19 cellular contexts compared by ENCODE assay signal in the genomic region with DNA sequence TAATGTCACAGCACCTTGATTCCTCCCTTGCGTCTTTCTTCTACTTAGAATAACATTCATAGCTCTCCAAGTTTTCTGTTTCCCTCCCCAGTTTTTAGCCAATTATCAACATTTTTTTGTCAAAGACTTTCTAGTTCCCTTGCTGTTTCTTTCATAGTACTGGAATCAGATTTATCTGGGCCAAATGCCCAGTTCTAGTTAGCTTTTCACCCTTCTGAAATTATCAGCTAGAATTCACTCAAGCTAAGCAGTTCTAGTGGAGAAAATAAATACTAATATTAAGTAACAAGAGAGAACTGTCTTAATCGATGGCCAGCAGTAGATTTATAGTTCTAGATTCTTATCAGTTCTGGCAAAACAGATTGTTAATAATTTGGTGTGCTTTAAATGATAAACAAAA. TPM values are rescaled to one million over a fixed set of nuclear protein-coding genes. Genes with fewer than 3 reads are reported as not detected.
DNase-seq lines count a peak whose midpoint lies in the region; ATAC-seq, FAIRE-seq and TF ChIP-seq lines count a peak whose summit lies in the region.
"Had no signal": no experiment of that assay in that cellular context is flagged by ENCODE, and none has a peak within 500 bp of the region (broad histone marks: within the 10 kb centered on the region; RNA-seq: fewer than 3 reads in every experiment).

No MANE protein-coding gene starts in this region.

- no peak for TF ChIP-seq CTCF in A549 (IDR thresholded peaks at IDR 0.05)
- no peak for TF ChIP-seq CTCF in ascending aorta (IDR thresholded peaks at IDR 0.05)
- TF ChIP-seq CTCF in fibroblast of lung (conservative IDR thresholded peaks at IDR 0.05 in 1 of 2, IDR thresholded peaks at IDR 0.05 in 1 of 2; ENCODE audit: low read depth in 1 of 2, low read length in 2 of 2) = no peak

- POLR2A ChIA-PET in A549 (lab: Yijun Ruan, JAX) = no interaction called here

- intact Hi-C loops in ascending aorta (cut with DNase I) = loop anchor here (5.0 to 10.0 kb wide), 2 partner anchors 35 to 273 kb away; a partner anchor contains a TSS

- H3K9me3 ChIP-seq in A549 (no peaks in the 10 kb centered on the region), ascending aorta (no peaks in the 10 kb centered on the region), fibroblast of lung (ENCODE audit: control insufficient read depth, insufficient read depth, low read depth, low read length) (no peaks in the 10 kb centered on the region)
- H3K9me3 ChIP-seq: pancreas had no signal

- 64% methylated on average over 2 of the region's 2 CpGs for WGBS in A549 (ENCODE audit: missing lambda C conversion rate)

- peaks cover 59% of the 10 kb centered on the region for H3K4me1 ChIP-seq in A549
- H3K4me1 ChIP-seq in ascending aorta = peaks cover 15 to 76% of the 10 kb centered on the region in 2 donors
- H3K4me1 ChIP-seq in fibroblast of lung (ENCODE audit: control insufficient read depth, extremely low read depth, insufficient read depth, low read length) = peaks cover 29% of the 10 kb centered on the region

- H3K36me3 ChIP-seq in ascending aorta = no peaks in the 10 kb centered on the region
- H3K36me3 ChIP-seq in fibroblast of lung (ENCODE audit: control insufficient read depth, insufficient read depth, low read length) = no peaks in the 10 kb centered on the region
- H3K36me3 ChIP-seq: pancreas had no signal

- H3K27me3 ChIP-seq in ascending aorta (no peaks in the 10 kb centered on the region), fibroblast of lung (ENCODE audit: control insufficient read depth, insufficient read depth, low read length) (no peaks in the 10 kb centered on the region)
- H3K27me3 ChIP-seq: pancreas had no signal

- no peaks in the 10 kb centered on the region for H4K20me1 ChIP-seq in fibroblast of lung (ENCODE audit: control insufficient read depth, extremely low read depth, insufficient read depth, low read length)

- FAIRE-seq in A549 (lab: Jason Lieb, UNC) = no peak
- FAIRE-seq: pancreas had no signal

- DNase-seq in A549 (ENCODE audit: low read depth in 1 of 2, low spot score in 1 of 2) (no peak), ascending aorta (ENCODE audit: low spot score in 2 of 2) (no peak), fibroblast of lung (ENCODE audit: low read depth in 2 of 2) (peak; percentile 65 to 80), pons (ENCODE audit: low spot score) (peak; percentile 17), NCI-H524 (lab: John Stamatoyannopoulos, UW) (no peak), NCI-H1694 (lab: John Stamatoyannopoulos, UW) (no peak)
- no peak for DNase-seq in activated naive CD4-positive, alpha-beta T cell treated with anti-CD3 and anti-CD28 coated beads, Interleukin-2, amount 50 U/mL, for 16 hours
- DNase-seq in effector CD8-positive, alpha-beta T cell (lab: John Stamatoyannopoulos, UW) = no peak
- DNase-seq: activated CD8-positive, alpha-beta T cell treated with anti-CD3 and anti-CD28 coated beads, Interleukin-2, amount 10 ng/mL, durations not matched to agents 7 days and 5 days; effector memory CD8-positive, alpha-beta T cell; glutamatergic neuron; islet precursor cell; Kasumi-1; NCI-H187; NCI-H69; pancreas; stimulated activated CD4-positive, alpha-beta T cell treated with anti-CD3 and anti-CD28 coated beads, Interleukin-12 subunit alpha, Interleukin-12 subunit beta, amount 100 ng/mL, for 4 hours had no signal

- no peak overlapping the region for H3K9ac ChIP-seq in fibroblast of lung (ENCODE audit: insufficient read depth, low read length)

- CTCF ChIA-PET in A549 (lab: Yijun Ruan, JAX) = interaction anchor here (1.0 to 1.5 kb wide), 4 partner anchors 12 to 169 kb away, joined by 3 to 5 read pairs (median 3); no protein-coding TSS in a partner anchor

- no peaks in the 10 kb centered on the region for H3K79me2 ChIP-seq in fibroblast of lung (ENCODE audit: control insufficient read depth, insufficient read depth, low read length)

- no peak overlapping the region for H2AFZ ChIP-seq in fibroblast of lung (ENCODE audit: low read length)

- TF ChIP-seq EP300 in A549 (IDR thresholded peaks at IDR 0.05) = no peak

- peak overlapping the region; percentile 51 to 68; a peak in 5 of 6 replicates for H3K27ac ChIP-seq in A549
- peak overlapping the region; percentile 89 to 93 for H3K27ac ChIP-seq in ascending aorta
- peak overlapping the region; percentile 61 for H3K27ac ChIP-seq in fibroblast of lung (ENCODE audit: insufficient read depth, low read length)
- H3K27ac ChIP-seq: VCaP had no signal

- TF ChIP-seq POLR2A in A549 (IDR thresholded peaks at IDR 0.05; ENCODE audit: low read length) = no peak

- H3K4me2 ChIP-seq in A549 (peak overlapping the region; percentile 13; the same call in 1 of the 3 replicates), fibroblast of lung (ENCODE audit: extremely low read depth, insufficient read depth, low read length) (peak overlapping the region; percentile 33)

- TF ChIP-seq RAD21 in A549 (conservative IDR thresholded peaks at IDR 0.05 in 1 of 2, IDR thresholded peaks at IDR 0.05 in 1 of 2) = no peak

- H3K4me3 ChIP-seq in A549 (no peak overlapping the region), ascending aorta (no peak overlapping the region), fibroblast of lung (replicated peaks in 1 of 4; ENCODE audit: control extremely low read depth in 1 of 4, insufficient read depth in 1 of 4, low read depth in 3 of 4, low read length in 4 of 4) (no peak overlapping the region)
- H3K4me3 ChIP-seq: pancreas had no signal

- no peak for ATAC-seq in A549
- ATAC-seq: activated CD8-positive, alpha-beta T cell treated with anti-CD3 and anti-CD28 coated beads, Interleukin-2, amount 10 ng/mL, durations not matched to agents 7 days and 5 days; activated T-helper 17 cell treated with anti-CD3 and anti-CD28 coated beads, Interleukin-2, amount 50 U/mL, for 72 hours; effector memory CD8-positive, alpha-beta T cell had no signal

TF ChIP-seq in A549, 52 proteins besides CTCF, POLR2A, EP300 and RAD21:
- TF ChIP-seq FOXS1 (CRISPR knock-in tag; IDR thresholded peaks at IDR 0.05) = no peak
- no peak for TF ChIP-seq FOSL2 (IDR thresholded peaks at IDR 0.05)
- no peak for TF ChIP-seq FOSL2 (CRISPR knock-in tag; IDR thresholded peaks at IDR 0.05)
- TF ChIP-seq RFX5 (IDR thresholded peaks at IDR 0.05) = no peak
- no peak for TF ChIP-seq EHMT2 (IDR thresholded peaks at IDR 0.05; ENCODE audit: low read depth)
- TF ChIP-seq GATA3 (IDR thresholded peaks at IDR 0.05; ENCODE audit: borderline replicate concordance) = no peak
- no peak for TF ChIP-seq HOXA7 (CRISPR knock-in tag; IDR thresholded peaks at IDR 0.05)
- no peak for TF ChIP-seq TP53 (CRISPR knock-in tag; IDR thresholded peaks at IDR 0.05)
- TF ChIP-seq RARB (CRISPR knock-in tag; IDR thresholded peaks at IDR 0.05) = no peak
- TF ChIP-seq, protein P1, sequence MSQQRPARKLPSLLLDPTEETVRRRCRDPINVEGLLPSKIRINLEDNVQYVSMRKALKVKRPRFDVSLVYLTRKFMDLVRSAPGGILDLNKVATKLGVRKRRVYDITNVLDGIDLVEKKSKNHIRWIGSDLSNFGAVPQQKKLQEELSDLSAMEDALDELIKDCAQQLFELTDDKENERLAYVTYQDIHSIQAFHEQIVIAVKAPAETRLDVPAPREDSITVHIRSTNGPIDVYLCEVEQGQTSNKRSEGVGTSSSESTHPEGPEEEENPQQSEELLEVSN (IDR thresholded peaks at IDR 0.05; ENCODE audit: borderline replicate concordance, low read depth) = no peak
- TF ChIP-seq, protein P2, sequence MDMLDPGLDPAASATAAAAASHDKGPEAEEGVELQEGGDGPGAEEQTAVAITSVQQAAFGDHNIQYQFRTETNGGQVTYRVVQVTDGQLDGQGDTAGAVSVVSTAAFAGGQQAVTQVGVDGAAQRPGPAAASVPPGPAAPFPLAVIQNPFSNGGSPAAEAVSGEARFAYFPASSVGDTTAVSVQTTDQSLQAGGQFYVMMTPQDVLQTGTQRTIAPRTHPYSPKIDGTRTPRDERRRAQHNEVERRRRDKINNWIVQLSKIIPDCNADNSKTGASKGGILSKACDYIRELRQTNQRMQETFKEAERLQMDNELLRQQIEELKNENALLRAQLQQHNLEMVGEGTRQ (IDR thresholded peaks at IDR 0.05) = no peak

RNA-seq across cellular contexts. Expression of a gene that starts 36.2 kb away (rescaled TPM):
- 54.6 and 59.2 TPM in 2 replicates for polyA plus RNA-seq in A549 (2011; rRNA removed)
- polyA plus RNA-seq in A549 (2012; cell fraction: cytosol; rRNA removed) = 43.0 and 48.8 TPM in 2 replicates
- 73.6 and 112 TPM in 2 replicates for polyA plus RNA-seq in A549 (2012; cell fraction: nucleus; rRNA removed)
- polyA plus RNA-seq in A549 (2017; fragmentation: RNase III; extraction: RNeasy Plus Mini Kit Qiagen cat#74134 plus additional on column Dnase treatment) = 48.5 to 66.6 TPM (median 49.0 TPM) in 3 replicates
- 44.0 and 49.4 TPM in 2 replicates for polyA minus RNA-seq in A549 (2011; rRNA and poly(A)+ RNA removed)
- total RNA-seq in ascending aorta = 1,320 TPM
- total RNA-seq in fibroblast of lung = 467 and 615 TPM in 2 replicates
- 406 and 724 TPM in 2 replicates for polyA plus RNA-seq in fibroblast of lung
- 212 and 335 TPM in 2 replicates for polyA plus RNA-seq in fibroblast of lung (2012)
- 206 and 268 TPM in 2 replicates for polyA minus RNA-seq in fibroblast of lung (ENCODE audit: low replicate concordance)
- total RNA-seq: activated CD8-positive, alpha-beta T cell treated with anti-CD3 and anti-CD28 coated beads, Interleukin-2, amount 10 ng/mL, durations not matched to agents 7 days and 5 days; activated T-helper 17 cell treated with anti-CD3 and anti-CD28 coated beads, Interleukin-2, amount 50 U/mL, for 72 hours had no signal

Comparison
In these comparisons a context has a peak if more than half of its experiments do, and no peak if none do; other contexts are left out.
1. DNase-seq: peak in fibroblast of lung (2 of 2) and pons (single experiment); none in A549 (0 of 2), ascending aorta (0 of 2), NCI-H524 (0 of 2), activated naive CD4-positive, alpha-beta T cell treated with anti-CD3 and anti-CD28 coated beads, Interleukin-2, amount 50 U/mL, for 16 hours (single experiment), NCI-H1694 (single experiment) and effector CD8-positive, alpha-beta T cell (single experiment).
2. Peak in every context shown above with its lines, with median percentiles within 50 percentile points of each other: H3K27ac ChIP-seq.